Comparison of ENCODE assay signal across 1 cellular context in genomic region chr1:46175243-46175642, GRCh38.
TF ChIP-seq lines count a peak whose summit lies in the region.

No MANE protein-coding gene starts in this region.

TF ChIP-seq in GM12878, 131 proteins besides CTCF, POLR2A, EP300 and RAD21:
- TF ChIP-seq ZNF622 (IDR thresholded peaks at IDR 0.05) (no peak), DPF2 (IDR thresholded peaks at IDR 0.05) (peak; percentile 51; the same call in 1 of the 2 replicates), IKZF2 (IDR thresholded peaks at IDR 0.05) (peak; percentile 48 to 66; a peak in 2 of 4 replicates), RAD51 (IDR thresholded peaks at IDR 0.05) (peak; percentile 42), HDAC6 (IDR thresholded peaks at IDR 0.05; ENCODE audit: unreplicated experiment) (no peak), IKZF1 (conservative IDR thresholded peaks at IDR 0.05) (peak; percentile 73)
